ENCODE assay signal across 18 cellular contexts in genomic region chr5:160837749-160838593, GRCh38. TPM values are rescaled to one million over a fixed set of nuclear protein-coding genes. Genes with fewer than 3 reads are reported as not detected.
DNase-seq lines count a peak whose midpoint lies in the region; ATAC-seq, FAIRE-seq and TF ChIP-seq lines count a peak whose summit lies in the region.
"Had no signal": no experiment of that assay in that cellular context is flagged by ENCODE, and none has a peak within 500 bp of the region (broad histone marks: within the 10 kb centered on the region; RNA-seq: fewer than 3 reads in every experiment).

No MANE protein-coding gene starts in this region.

- peaks cover 25% of the 10 kb centered on the region for H3K4me1 ChIP-seq in keratinocyte (ENCODE audit: control insufficient read depth, extremely low read depth, insufficient read depth, low read length)
- H3K4me1 ChIP-seq: Caco-2, SJSA1 had no signal

- H2AFZ ChIP-seq in keratinocyte (ENCODE audit: control insufficient read depth, low read length), result peak overlapping the region; percentile 70

- peaks cover 2% of the 10 kb centered on the region for H3K9me3 ChIP-seq in keratinocyte (ENCODE audit: control insufficient read depth, low read depth, low read length)
- H3K9me3 ChIP-seq: SJSA1 had no signal

- H3K27ac ChIP-seq in keratinocyte (ENCODE audit: control insufficient read depth, insufficient read depth, low read length), result peak overlapping the region; percentile 93
- H3K27ac ChIP-seq: SJSA1 had no signal

- TF ChIP-seq CTCF in bronchial epithelial cell (IDR thresholded peaks at IDR 0.05; ENCODE audit: insufficient read depth, low read length, severe bottlenecking) (no peak), keratinocyte (optimal IDR thresholded peaks at IDR 0.05 in 1 of 3, IDR thresholded peaks at IDR 0.05 in 1 of 3, conservative IDR thresholded peaks at IDR 0.05 in 1 of 3; ENCODE audit: extremely low read depth in 1 of 3, insufficient read depth in 2 of 3, low read length in 3 of 3) (no peak), type B pancreatic cell (conservative IDR thresholded peaks at IDR 0.05) (no peak)

- dilution Hi-C loops in keratinocyte (cut with MboI; ENCODE audit: extremely low pct_ligation_motif_present, low sequenced_read_pairs), result no loop called here

- H4K20me1 ChIP-seq in keratinocyte (ENCODE audit: control insufficient read depth, extremely low read depth, insufficient read depth, low read length), result no peaks in the 10 kb centered on the region

- H3K27me3 Mint-ChIP-seq in type B pancreatic cell, result no peaks in the 10 kb centered on the region

- H3K9me3 Mint-ChIP-seq in type B pancreatic cell, result peaks cover 4% of the 10 kb centered on the region

- peak; percentile 19 to 93 for ATAC-seq in left cardiac atrium
- ATAC-seq in Right ventricle myocardium inferior, result no peak
- no peak for ATAC-seq in HG03432 (IDR thresholded peaks at IDR 0.05; ENCODE audit: unreplicated experiment)

- H3K4me2 ChIP-seq in keratinocyte (ENCODE audit: control insufficient read depth, extremely low read depth, insufficient read depth, low read depth, low read length), result peak overlapping the region; percentile 59

- peak overlapping the region; percentile 51 for H3K9ac ChIP-seq in keratinocyte (ENCODE audit: control insufficient read depth, extremely low read depth, insufficient read depth, low read length)

- peak overlapping the region; percentile 4 for H3K27ac Mint-ChIP-seq in type B pancreatic cell

- H3K36me3 ChIP-seq in bronchial epithelial cell (ENCODE audit: control insufficient read depth, insufficient read depth, low read length) (no peaks in the 10 kb centered on the region), keratinocyte (ENCODE audit: control insufficient read depth in 2 of 2, extremely low read depth in 1 of 2, insufficient read depth in 2 of 2, low read length in 2 of 2) (no peaks in the 10 kb centered on the region)
- H3K36me3 ChIP-seq: SJSA1 had no signal

- no peak overlapping the region for H3K4me3 Mint-ChIP-seq in type B pancreatic cell

- H3K27me3 ChIP-seq in bronchial epithelial cell (ENCODE audit: control insufficient read depth, insufficient read depth, low read length), result no peaks in the 10 kb centered on the region
- no peaks in the 10 kb centered on the region for H3K27me3 ChIP-seq in keratinocyte (ENCODE audit: control insufficient read depth, extremely low read depth, insufficient read depth, low read length)
- H3K27me3 ChIP-seq: SJSA1 had no signal

- intact Hi-C loops in left cardiac atrium (cut with DNase I), result no loop called here
- intact Hi-C loops in Right ventricle myocardium inferior (cut with DNase I), result no loop called here

- H3K36me3 Mint-ChIP-seq in type B pancreatic cell, result no peaks in the 10 kb centered on the region

- no peak overlapping the region for H3K4me3 ChIP-seq in bronchial epithelial cell (ENCODE audit: low read depth, low read length)
- peak overlapping the region in 1 of 3 experiments; percentile 26 for H3K4me3 ChIP-seq in keratinocyte (ENCODE audit: control insufficient read depth in 2 of 3, extremely low read depth in 1 of 3, insufficient read depth in 2 of 3, low read depth in 1 of 3, low read length in 3 of 3)
- H3K4me3 ChIP-seq: GM12878, SJSA1 had no signal

- no peaks in the 10 kb centered on the region for H3K9me1 ChIP-seq in keratinocyte (ENCODE audit: control insufficient read depth, extremely low read depth, insufficient read depth, low read length)

- no peak for DNase-seq in left cardiac atrium
- DNase-seq in Right ventricle myocardium inferior (ENCODE audit: missing footprints), result no peak
- peak; percentile 98 for DNase-seq in bronchial epithelial cell (ENCODE audit: low read depth)
- peak; percentile 40 for DNase-seq in keratinocyte (ENCODE audit: low read depth, low spot score)
- no peak for DNase-seq in type B pancreatic cell (ENCODE audit: extremely low spot score, unreplicated experiment)
- DNase-seq in NCI-H1694 treated with DMSO at 0.1 percent for 48 hours (lab: John Stamatoyannopoulos, UW), result no peak
- no peak for DNase-seq in COLO668 (lab: John Stamatoyannopoulos, UW; ENCODE audit: unreplicated experiment)
- DNase-seq: 8988T, C1 segment of cervical spinal cord, Caco-2, HCEC 1CT, NCI-H1048, NCI-H146, NCI-H226 had no signal

- H3K4me1 Mint-ChIP-seq in type B pancreatic cell (ENCODE audit: unreplicated experiment), result no peaks in the 10 kb centered on the region

- no peak for FAIRE-seq in bronchial epithelial cell (lab: Jason Lieb, UNC)
- FAIRE-seq in keratinocyte (lab: Jason Lieb, UNC), result peak; percentile 86
- FAIRE-seq: GM12878, HTR-8/SVneo had no signal

- H3K79me2 ChIP-seq in keratinocyte (ENCODE audit: control insufficient read depth, insufficient read depth, low read length), result no peaks in the 10 kb centered on the region

RNA-seq across cellular contexts. Expression of gene ATP10B, which starts 14.0 kb away (rescaled TPM):
- total RNA-seq in left cardiac atrium (under 1 TPM; 0.12 to 0.26 TPM), Right ventricle myocardium inferior (not detected), bronchial epithelial cell (1.3 and 12.4 TPM in 2 replicates), type B pancreatic cell (ENCODE audit: low replicate concordance) (4.0 and 4.6 TPM in 2 replicates)
- polyA plus RNA-seq in keratinocyte, result 0.06 to 0.58 TPM (median 0.25 TPM) in 3 replicates
- polyA plus RNA-seq in keratinocyte (2011; ENCODE audit: low read depth), result 3.0 TPM
- polyA plus RNA-seq in keratinocyte (2011; cell fraction: cytosol; rRNA removed), result 0.05 and 0.12 TPM in 2 replicates
- polyA plus RNA-seq in keratinocyte (2011; cell fraction: nucleus; rRNA removed), result 0.80 and 1.7 TPM in 2 replicates
- 0.17 and 4.9 TPM in 2 replicates for polyA plus RNA-seq in keratinocyte (2012; ENCODE audit: low replicate concordance)
- polyA minus RNA-seq in keratinocyte, result 0.13 to 3.6 TPM (median 0.74 TPM) in 3 replicates
- polyA minus RNA-seq in keratinocyte (2011; cell fraction: cytosol; rRNA and poly(A)+ RNA removed), result 0.38 TPM
- 1.2 TPM in 2 replicates for polyA minus RNA-seq in keratinocyte (2011; cell fraction: nucleus; rRNA and poly(A)+ RNA removed)
- total RNA-seq: GM12878, SJSA1 had no signal
- polyA plus RNA-seq: GM12878 had no signal

Comparison
In these comparisons a context has a peak if more than half of its experiments do, and no peak if none do; other contexts are left out.
1. ATAC-seq: peak in left cardiac atrium (2 of 2); none in Right ventricle myocardium inferior (single experiment) and HG03432 (single experiment).
2. DNase-seq: peak in bronchial epithelial cell (single experiment) and keratinocyte (single experiment); none in left cardiac atrium (single experiment), Right ventricle myocardium inferior (single experiment), type B pancreatic cell (single experiment), NCI-H1694 treated with DMSO at 0.1 percent for 48 hours (single experiment) and COLO668 (single experiment).